ENCODE assay signal across 29 cellular contexts in the genomic region with DNA sequence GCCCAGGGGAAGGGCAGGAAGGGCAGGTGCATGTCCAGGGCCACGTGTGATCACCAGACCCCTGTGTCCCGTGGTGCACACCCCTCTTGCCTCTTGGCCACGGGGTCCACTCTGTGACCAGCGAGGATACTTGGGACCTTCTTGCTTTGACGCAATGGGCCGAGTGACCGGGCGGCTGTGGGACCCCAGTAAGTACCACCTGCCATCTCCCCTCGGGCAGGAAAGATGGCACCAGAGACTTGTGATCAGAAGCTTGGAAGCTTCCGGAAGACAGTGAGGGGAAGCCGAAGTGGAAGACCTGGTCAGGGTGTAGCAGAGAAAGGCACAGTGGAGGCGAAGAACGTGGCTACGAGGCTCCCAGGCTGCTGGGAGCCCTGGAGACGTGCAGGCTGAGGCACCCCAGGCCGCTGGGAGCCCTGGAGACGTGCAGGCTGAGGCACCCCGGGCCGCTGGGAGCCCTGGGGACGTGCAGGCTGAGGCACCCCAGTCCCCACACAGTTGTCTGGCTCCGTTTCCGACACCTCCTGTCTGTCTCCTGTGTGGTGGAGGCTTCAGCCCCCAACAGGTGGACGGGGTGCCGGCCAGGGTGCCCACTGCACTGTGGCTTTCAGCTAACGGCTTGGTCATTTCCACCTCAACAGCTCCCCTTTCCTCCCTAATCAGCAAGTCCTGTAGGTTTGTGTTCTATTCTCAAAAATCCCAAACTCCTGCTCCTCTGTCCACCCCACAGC.
"Had no signal": no experiment of that assay in that cellular context is flagged by ENCODE, and none has a peak within 500 bp of the region (broad histone marks: within the 10 kb centered on the region; RNA-seq: fewer than 3 reads in every experiment).

No MANE protein-coding gene starts in this region.

- H3K4me3 Mint-ChIP-seq: mesothelial cell of epicardium; naive B cell; nephron; neural crest cell; stimulated activated memory B cell treated with anti-CD40 and anti-IgM and Interleukin-4, amounts not matched to agents 10 μg/mL and 1 μg/mL and 100 μg/mL, for 72 hours; stimulated activated naive CD8-positive, alpha-beta T cell treated with anti-CD3 and anti-CD28 coated beads, Interleukin-15, amount 100 ng/mL, for 72 hours; type B pancreatic cell had no signal

- H3K36me3 Mint-ChIP-seq: mesothelial cell of epicardium; naive B cell; stimulated activated memory B cell treated with anti-CD40 and anti-IgM and Interleukin-4, amounts not matched to agents 10 μg/mL and 1 μg/mL and 100 μg/mL, for 72 hours; type B pancreatic cell had no signal

- H3K27ac Mint-ChIP-seq: mesothelial cell of epicardium; nephron; progenitor cell of endocrine pancreas; stimulated activated memory B cell treated with anti-CD40 and anti-IgM and Interleukin-4, amounts not matched to agents 10 μg/mL and 1 μg/mL and 100 μg/mL, for 72 hours; stimulated activated naive CD8-positive, alpha-beta T cell treated with anti-CD3 and anti-CD28 coated beads, Interleukin-15, amount 100 ng/mL, for 72 hours; type B pancreatic cell had no signal

- H3K9me3 Mint-ChIP-seq: mesothelial cell of epicardium; nephron; neural crest cell; stimulated activated naive CD8-positive, alpha-beta T cell treated with anti-CD3 and anti-CD28 coated beads, Interleukin-15, amount 100 ng/mL, for 72 hours; type B pancreatic cell had no signal

- H3K36me3 ChIP-seq: lower lobe of right lung, neutrophil, right atrium auricular region, right lobe of liver, tibial nerve, uterus had no signal

- H2AFZ ChIP-seq: hepatocyte, parathyroid adenoma had no signal

- H3K4me1 ChIP-seq: lower lobe of right lung, parathyroid adenoma, right atrium auricular region, right lobe of liver, tibial nerve, uterus had no signal

- H3K4me3 ChIP-seq: hepatocyte, lower lobe of right lung, right atrium auricular region, right lobe of liver, smooth muscle cell, tibial nerve, uterus had no signal

- H3K9me3 ChIP-seq: lower lobe of right lung, neutrophil, right atrium auricular region, right lobe of liver, uterus had no signal

- H3K4me2 ChIP-seq: hepatocyte, smooth muscle cell had no signal

- H3K27ac ChIP-seq: hepatocyte, lower lobe of right lung, neutrophil, parathyroid adenoma, right atrium auricular region, right lobe of liver, tibial nerve, uterus had no signal

- DNase-seq: islet precursor cell; left ventricle myocardium superior; lower lobe of right lung; mammary epithelial cell; mesenchymal stem cell; naive B cell; occipital lobe; stimulated activated CD4-positive, alpha-beta T cell treated with anti-CD3 and anti-CD28 coated beads, Interleukin-1b, Interleukin-23, amount 100 ng/mL, for 48 hours; stimulated activated CD4-positive, alpha-beta T cell treated with anti-CD3 and anti-CD28 coated beads, Interleukin-2, amount 100 ng/mL, for 48 hours; stimulated activated CD4-positive, alpha-beta T cell treated with anti-CD3 and anti-CD28 coated beads, Interleukin-4, amount 100 ng/mL, for 4 hours; stimulated activated CD8-positive, alpha-beta memory T cell treated with anti-CD3 and anti-CD28 coated beads, Interleukin-4, amount 100 ng/mL, for 48 hours; stimulated activated naive CD4-positive, alpha-beta T cell treated with Interleukin-2 at 50 U/mL for 16 hours; stimulated activated naive CD8-positive, alpha-beta T cell treated with anti-CD3 and anti-CD28 coated beads, Interleukin-15, amount 100 ng/mL, for 72 hours; substantia nigra; uterus had no signal

- ATAC-seq: left lobe of liver; left ventricle myocardium superior; lower lobe of right lung; right lobe of liver; stimulated activated memory B cell treated with anti-CD40 and anti-IgM and Interleukin-4, amounts not matched to agents 10 μg/mL and 1 μg/mL and 100 μg/mL, for 72 hours; stimulated activated naive CD8-positive, alpha-beta T cell treated with anti-CD3 and anti-CD28 coated beads, Interleukin-15, amount 100 ng/mL, for 72 hours had no signal

- H3K4me1 Mint-ChIP-seq: mesothelial cell of epicardium; naive B cell; nephron; neural crest cell; stimulated activated memory B cell treated with anti-CD40 and anti-IgM and Interleukin-4, amounts not matched to agents 10 μg/mL and 1 μg/mL and 100 μg/mL, for 72 hours; stimulated activated naive CD8-positive, alpha-beta T cell treated with anti-CD3 and anti-CD28 coated beads, Interleukin-15, amount 100 ng/mL, for 72 hours had no signal

- H3K9ac ChIP-seq: parathyroid adenoma had no signal

- H3K79me2 ChIP-seq: hepatocyte, parathyroid adenoma had no signal

- H3K27me3 ChIP-seq: hepatocyte, neutrophil, right lobe of liver, tibial nerve, uterus had no signal
